9 cellular contexts compared by ENCODE assay signal in genomic region chr11:64269380-64270234, GRCh38. TPM values are rescaled to one million over a fixed set of nuclear protein-coding genes. Genes with fewer than 3 reads are reported as not detected.
DNase-seq lines count a peak whose midpoint lies in the region; ATAC-seq, FAIRE-seq and TF ChIP-seq lines count a peak whose summit lies in the region.
"Had no signal": no experiment of that assay in that cellular context is flagged by ENCODE, and none has a peak within 500 bp of the region (broad histone marks: within the 10 kb centered on the region; RNA-seq: fewer than 3 reads in every experiment).

No MANE protein-coding gene starts in this region.

- DNase-seq in BE2C (peak; percentile 92), GM19239 (ENCODE audit: insufficient read length, low spot score) (peak; percentile 78), NCI-H510A treated with DMSO at 0.1 percent for 48 hours (lab: John Stamatoyannopoulos, UW) (peak; percentile 98), choroid plexus epithelial cell (ENCODE audit: low read depth) (peak; percentile 100), kidney tubule cell (ENCODE audit: low spot score) (peak; percentile 100)
- DNase-seq in activated CD4-positive, alpha-beta T cell treated with anti-CD3 and anti-CD28 coated beads for 36 hours = peak; percentile 98
- peak; percentile 91 to 97 for DNase-seq in stimulated activated CD4-positive, alpha-beta T cell treated with anti-CD3 and anti-CD28 coated beads, Interleukin-1b, Interleukin-23, amount 100 ng/mL, for 1 hour (ENCODE audit: low read depth in 2 of 2)

- peaks cover 5% of the 10 kb centered on the region for H3K4me1 ChIP-seq in BE2C

- H3K9me3 ChIP-seq in BE2C = no peaks in the 10 kb centered on the region

- no peaks in the 10 kb centered on the region for H3K27me3 Mint-ChIP-seq in activated CD4-positive, alpha-beta T cell treated with anti-CD3 and anti-CD28 coated beads for 36 hours

- H3K36me3 ChIP-seq in BE2C = peaks cover 3% of the 10 kb centered on the region; the same call in 1 of the 2 replicates

- peak; percentile 70 for ATAC-seq in HG03442 (IDR thresholded peaks at IDR 0.05; ENCODE audit: unreplicated experiment)
- peak; percentile 82 for ATAC-seq in activated CD4-positive, alpha-beta T cell treated with anti-CD3 and anti-CD28 coated beads for 36 hours

- intact Hi-C loops in activated CD4-positive, alpha-beta T cell treated with anti-CD3 and anti-CD28 coated beads for 36 hours (cut with DNase I, micrococcal nuclease) = loop anchor here (1.0 kb wide), 13 partner anchors 16 to 295 kb away; partner anchors contain the start of genes ESRRA (in 2 of the 2), GPR137 (in 2 of the 2), NUDT22 (in 2 of the 2) and PLCB3 (in 2 of the 2)

- H3K27ac Mint-ChIP-seq in activated CD4-positive, alpha-beta T cell treated with anti-CD3 and anti-CD28 coated beads for 36 hours = peak overlapping the region; percentile 96

- H3K4me3 ChIP-seq in BE2C (ENCODE audit: low read depth, low read length) (peak overlapping the region; percentile 77), choroid plexus epithelial cell (ENCODE audit: low read depth, low read length) (peak overlapping the region; percentile 70)

- no peaks in the 10 kb centered on the region for H3K9me3 Mint-ChIP-seq in activated CD4-positive, alpha-beta T cell treated with anti-CD3 and anti-CD28 coated beads for 36 hours (ENCODE audit: low read depth)

- CTCF ChIA-PET in activated CD4-positive, alpha-beta T cell treated with anti-CD3 and anti-CD28 coated beads for 36 hours (lab: Charles Lee) = interaction anchor here (0.6 to 6.6 kb wide), 9 partner anchors 15 to 65 kb away, joined by 3 to 55 read pairs (median 5); partner anchors contain the start of genes BAD, ESRRA and PRDX5

- H3K36me3 Mint-ChIP-seq in activated CD4-positive, alpha-beta T cell treated with anti-CD3 and anti-CD28 coated beads for 36 hours (ENCODE audit: low read depth) = peaks cover 10% of the 10 kb centered on the region

- H3K4me3 Mint-ChIP-seq in activated CD4-positive, alpha-beta T cell treated with anti-CD3 and anti-CD28 coated beads for 36 hours = peak overlapping the region; percentile 98

- H3K27me3 ChIP-seq in BE2C = no peaks in the 10 kb centered on the region

- peak; percentile 94 for FAIRE-seq in GM19239 (lab: Jason Lieb, UNC)

- POLR2A ChIA-PET in activated CD4-positive, alpha-beta T cell treated with anti-CD3 and anti-CD28 coated beads for 36 hours (lab: Charles Lee) = interaction anchor here (0.7 to 2.7 kb wide), 7 partner anchors 15 to 48 kb away, joined by 3 to 18 read pairs (median 3); partner anchors contain the start of genes BAD, FKBP2, PRDX5 and TRMT112

- TF ChIP-seq CTCF in BE2C (IDR thresholded peaks at IDR 0.05; ENCODE audit: low read depth, low read length) (no peak), choroid plexus epithelial cell (conservative IDR thresholded peaks at IDR 0.05; ENCODE audit: low read depth, low read length) (no peak)

- H3K4me1 Mint-ChIP-seq in activated CD4-positive, alpha-beta T cell treated with anti-CD3 and anti-CD28 coated beads for 36 hours = peaks cover 19% of the 10 kb centered on the region

RNA-seq across cellular contexts. Expression of gene BAD, which starts 14.9 kb away (rescaled TPM):
- 48.1 TPM for polyA plus RNA-seq in BE2C (2012; ENCODE audit: insufficient read depth, insufficient read length, low read depth)
- 10 to 100 TPM; 21.3 to 22.9 TPM for total RNA-seq in activated CD4-positive, alpha-beta T cell treated with anti-CD3 and anti-CD28 coated beads for 36 hours

RNA-seq across cellular contexts. Expression of gene GPR137, which starts 16.0 kb away (rescaled TPM):
- polyA plus RNA-seq in BE2C (2012; ENCODE audit: insufficient read depth, insufficient read length, low read depth) = 20.2 TPM
- total RNA-seq in activated CD4-positive, alpha-beta T cell treated with anti-CD3 and anti-CD28 coated beads for 36 hours = 10 to 100 TPM; 23.6 to 27.2 TPM

RNA-seq across cellular contexts. Expression of gene PLCB3, which starts 18.3 kb away (rescaled TPM):
- polyA plus RNA-seq in BE2C (2012; ENCODE audit: insufficient read depth, insufficient read length, low read depth) = 18.9 TPM
- 10 to 100 TPM in 1 of 2 experiments, 1 to 10 TPM in 1; 9.0 to 10.9 TPM for total RNA-seq in activated CD4-positive, alpha-beta T cell treated with anti-CD3 and anti-CD28 coated beads for 36 hours

RNA-seq across cellular contexts. Expression of gene KCNK4, which starts 21.5 kb away (rescaled TPM):
- polyA plus RNA-seq in BE2C (2012; ENCODE audit: insufficient read depth, insufficient read length, low read depth) = not detected
- not detected for total RNA-seq in activated CD4-positive, alpha-beta T cell treated with anti-CD3 and anti-CD28 coated beads for 36 hours
- total RNA-seq: subcutaneous adipose tissue had no signal

RNA-seq across cellular contexts. Expression of gene PPP1R14B, which starts 22.9 kb away (rescaled TPM):
- 310 TPM for polyA plus RNA-seq in BE2C (2012; ENCODE audit: insufficient read depth, insufficient read length, low read depth)
- total RNA-seq in activated CD4-positive, alpha-beta T cell treated with anti-CD3 and anti-CD28 coated beads for 36 hours = 100 to 1,000 TPM; 261 to 267 TPM

Comparison
In these comparisons a context has a peak if more than half of its experiments do, and no peak if none do; other contexts are left out.
1. Peak in every context shown above with its lines: DNase-seq, ATAC-seq and H3K4me3 ChIP-seq.